3 cellular contexts compared by ENCODE assay signal in genomic region chr2:233996436-233996835, GRCh38.
TF ChIP-seq lines count a peak whose summit lies in the region.

No MANE protein-coding gene starts in this region.

TF ChIP-seq in SK-N-SH, 30 proteins besides CTCF, POLR2A, EP300 and RAD21:
- TF ChIP-seq TCF12 (IDR thresholded peaks at IDR 0.05) (peak; percentile 21; the same call in 1 of the 2 replicates), FOXM1 (IDR thresholded peaks at IDR 0.05; ENCODE audit: low read depth) (no peak)

TF ChIP-seq in SK-N-SH treated with all-trans-retinoic acid at 6 μM for 48 hours, 23 proteins besides CTCF, POLR2A, EP300 and RAD21:
- TF ChIP-seq, protein P1, sequence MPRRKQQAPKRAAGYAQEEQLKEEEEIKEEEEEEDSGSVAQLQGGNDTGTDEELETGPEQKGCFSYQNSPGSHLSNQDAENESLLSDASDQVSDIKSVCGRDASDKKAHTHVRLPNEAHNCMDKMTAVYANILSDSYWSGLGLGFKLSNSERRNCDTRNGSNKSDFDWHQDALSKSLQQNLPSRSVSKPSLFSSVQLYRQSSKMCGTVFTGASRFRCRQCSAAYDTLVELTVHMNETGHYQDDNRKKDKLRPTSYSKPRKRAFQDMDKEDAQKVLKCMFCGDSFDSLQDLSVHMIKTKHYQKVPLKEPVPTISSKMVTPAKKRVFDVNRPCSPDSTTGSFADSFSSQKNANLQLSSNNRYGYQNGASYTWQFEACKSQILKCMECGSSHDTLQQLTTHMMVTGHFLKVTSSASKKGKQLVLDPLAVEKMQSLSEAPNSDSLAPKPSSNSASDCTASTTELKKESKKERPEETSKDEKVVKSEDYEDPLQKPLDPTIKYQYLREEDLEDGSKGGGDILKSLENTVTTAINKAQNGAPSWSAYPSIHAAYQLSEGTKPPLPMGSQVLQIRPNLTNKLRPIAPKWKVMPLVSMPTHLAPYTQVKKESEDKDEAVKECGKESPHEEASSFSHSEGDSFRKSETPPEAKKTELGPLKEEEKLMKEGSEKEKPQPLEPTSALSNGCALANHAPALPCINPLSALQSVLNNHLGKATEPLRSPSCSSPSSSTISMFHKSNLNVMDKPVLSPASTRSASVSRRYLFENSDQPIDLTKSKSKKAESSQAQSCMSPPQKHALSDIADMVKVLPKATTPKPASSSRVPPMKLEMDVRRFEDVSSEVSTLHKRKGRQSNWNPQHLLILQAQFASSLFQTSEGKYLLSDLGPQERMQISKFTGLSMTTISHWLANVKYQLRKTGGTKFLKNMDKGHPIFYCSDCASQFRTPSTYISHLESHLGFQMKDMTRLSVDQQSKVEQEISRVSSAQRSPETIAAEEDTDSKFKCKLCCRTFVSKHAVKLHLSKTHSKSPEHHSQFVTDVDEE (CRISPR knock-in tag; IDR thresholded peaks at IDR 0.05) = no peak
- TF ChIP-seq PPARA (CRISPR knock-in tag; IDR thresholded peaks at IDR 0.05; ENCODE audit: borderline replicate concordance) (no peak), CSDC2 (CRISPR knock-in tag; IDR thresholded peaks at IDR 0.05) (no peak), TOX (CRISPR knock-in tag; IDR thresholded peaks at IDR 0.05; ENCODE audit: borderline replicate concordance) (no peak), ISL1 (CRISPR knock-in tag; IDR thresholded peaks at IDR 0.05) (no peak), GLIS3 (CRISPR knock-in tag; IDR thresholded peaks at IDR 0.05) (no peak), ESRRG (CRISPR knock-in tag; IDR thresholded peaks at IDR 0.05) (no peak)
TF ChIP-seq in SK-N-SH treated with all-trans-retinoic acid at 6 μM for 48 hours: peak in this region for 0.

TF ChIP-seq in H1, 55 proteins besides CTCF, POLR2A, EP300 and RAD21:
- TF ChIP-seq GABPA (IDR thresholded peaks at IDR 0.05; ENCODE audit: borderline replicate concordance, insufficient read depth, low read length) = no peak
- no peak for TF ChIP-seq TCF12 (IDR thresholded peaks at IDR 0.05; ENCODE audit: low read depth, low read length)
- TF ChIP-seq CHD2 (IDR thresholded peaks at IDR 0.05; ENCODE audit: low read length) = no peak
- TF ChIP-seq, protein P2, sequence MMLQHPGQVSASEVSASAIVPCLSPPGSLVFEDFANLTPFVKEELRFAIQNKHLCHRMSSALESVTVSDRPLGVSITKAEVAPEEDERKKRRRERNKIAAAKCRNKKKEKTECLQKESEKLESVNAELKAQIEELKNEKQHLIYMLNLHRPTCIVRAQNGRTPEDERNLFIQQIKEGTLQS (IDR thresholded peaks at IDR 0.05; ENCODE audit: insufficient read depth, low read depth, low read length) = no peak
- TF ChIP-seq RXRA (IDR thresholded peaks at IDR 0.05; ENCODE audit: insufficient read depth, low read depth, low read length) = no peak
- TF ChIP-seq CBX5 (IDR thresholded peaks at IDR 0.05; ENCODE audit: low read depth, low read length) = no peak
- TF ChIP-seq USF2 (IDR thresholded peaks at IDR 0.05; ENCODE audit: low read length) = no peak
- TF ChIP-seq MAFK (IDR thresholded peaks at IDR 0.05; ENCODE audit: low read depth, low read length) = no peak
- no peak for TF ChIP-seq EZH2 (IDR thresholded peaks at IDR 0.05; ENCODE audit: low read depth, low read length, severe bottlenecking)
- TF ChIP-seq SP1 (IDR thresholded peaks at IDR 0.05; ENCODE audit: low read depth, low read length) = no peak
- no peak for TF ChIP-seq CBX8 (IDR thresholded peaks at IDR 0.05; ENCODE audit: borderline replicate concordance, low read depth, low read length)
- TF ChIP-seq HDAC2 (IDR thresholded peaks at IDR 0.05; ENCODE audit: borderline replicate concordance in 1 of 2, low read depth in 2 of 2, low read length in 2 of 2) = no peak
- TF ChIP-seq NANOG (IDR thresholded peaks at IDR 0.05; ENCODE audit: insufficient read depth, low read depth, low read length, poor library complexity, severe bottlenecking) = no peak
- TF ChIP-seq SAP30 (IDR thresholded peaks at IDR 0.05; ENCODE audit: insufficient read depth, insufficient replicate concordance, low read length) = no peak
- TF ChIP-seq SIN3A (conservative IDR thresholded peaks at IDR 0.05 in 1 of 2, IDR thresholded peaks at IDR 0.05 in 1 of 2; ENCODE audit: low read depth in 1 of 2, low read length in 2 of 2) = no peak
- TF ChIP-seq SP2 (IDR thresholded peaks at IDR 0.05; ENCODE audit: low read length) = no peak
